ENCODE assay signal across 18 cellular contexts in the genomic region with DNA sequence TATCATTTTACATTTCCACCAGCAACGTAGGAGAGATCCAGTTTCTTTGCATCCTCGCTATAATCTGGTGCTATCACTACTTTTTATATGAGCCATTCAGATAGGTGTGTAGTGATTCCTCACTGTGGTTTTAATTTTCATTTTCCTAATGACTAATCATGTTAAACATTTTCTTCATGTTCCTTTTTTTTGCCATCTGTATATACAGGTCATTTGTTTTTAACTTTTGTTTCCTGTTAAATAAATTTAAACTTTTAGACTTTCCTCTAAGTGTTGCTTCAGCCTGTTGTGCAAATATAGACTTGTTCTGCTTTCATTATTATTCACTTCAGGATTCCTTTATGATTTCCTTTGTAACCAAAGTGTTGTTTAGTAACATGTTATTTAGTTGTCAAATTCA.
DNase-seq lines count a peak whose midpoint lies in the region; ATAC-seq and TF ChIP-seq lines count a peak whose summit lies in the region.
"Had no signal": no experiment of that assay in that cellular context is flagged by ENCODE, and none has a peak within 500 bp of the region (broad histone marks: within the 10 kb centered on the region; RNA-seq: fewer than 3 reads in every experiment).

No MANE protein-coding gene starts in this region.

- H3K9me3 ChIP-seq in lower lobe of right lung = no peaks in the 10 kb centered on the region
- H3K9me3 ChIP-seq: heart left ventricle, pancreas had no signal

- peak; percentile 72 for ATAC-seq in GM19372 (IDR thresholded peaks at IDR 0.05; ENCODE audit: low read depth, unreplicated experiment)
- ATAC-seq in HG02678 (IDR thresholded peaks at IDR 0.05; ENCODE audit: unreplicated experiment) = peak; percentile 72
- peak; percentile 79 for ATAC-seq in HG03432 (IDR thresholded peaks at IDR 0.05; ENCODE audit: unreplicated experiment)
- ATAC-seq in lower lobe of right lung = peak; percentile 30 to 45
- ATAC-seq: effector memory CD8-positive, alpha-beta T cell; heart left ventricle; Right ventricle myocardium inferior had no signal

- H3K27me3 ChIP-seq in lower lobe of right lung (ENCODE audit: low read depth) = no peaks in the 10 kb centered on the region
- H3K27me3 ChIP-seq: pancreas had no signal

- H3K27ac ChIP-seq in lower lobe of right lung = no peak overlapping the region
- H3K27ac ChIP-seq: heart left ventricle, pancreas had no signal

- TF ChIP-seq CTCF in lower lobe of right lung (IDR thresholded peaks at IDR 0.05) = no peak

- H3K4me1 ChIP-seq in lower lobe of right lung = no peaks in the 10 kb centered on the region
- H3K4me1 ChIP-seq: heart left ventricle, pancreas had no signal

- no peak overlapping the region for H3K4me3 ChIP-seq in lower lobe of right lung
- H3K4me3 ChIP-seq: heart left ventricle, lung, pancreas had no signal

- intact Hi-C loops in lower lobe of right lung (cut with DNase I) = no loop called here

- DNase-seq in lower lobe of right lung = no peak
- no peak for DNase-seq in NCI-H524 (lab: John Stamatoyannopoulos, UW)
- no peak for DNase-seq in NCI-H128 (lab: John Stamatoyannopoulos, UW; ENCODE audit: unreplicated experiment)
- no peak for DNase-seq in EL
- no peak for DNase-seq in HPDE6-E6E7 (ENCODE audit: extremely low spot score)
- DNase-seq: activated naive CD4-positive, alpha-beta T cell treated with Interleukin-2 at 50 U/mL for 16 hours; activated T-cell treated with anti-CD3 and anti-CD28 coated beads, Interleukin-2, amount 50 U/mL, for 1 hour; cerebellar nuclear complex; effector memory CD8-positive, alpha-beta T cell; heart left ventricle; naive B cell; NCI-H2029 treated with DMSO at 0.1 percent for 48 hours; pancreas had no signal

- no peaks in the 10 kb centered on the region for H3K36me3 ChIP-seq in lower lobe of right lung
- H3K36me3 ChIP-seq: heart left ventricle, pancreas had no signal
